26 cellular contexts compared by ENCODE assay signal in the genomic region with DNA sequence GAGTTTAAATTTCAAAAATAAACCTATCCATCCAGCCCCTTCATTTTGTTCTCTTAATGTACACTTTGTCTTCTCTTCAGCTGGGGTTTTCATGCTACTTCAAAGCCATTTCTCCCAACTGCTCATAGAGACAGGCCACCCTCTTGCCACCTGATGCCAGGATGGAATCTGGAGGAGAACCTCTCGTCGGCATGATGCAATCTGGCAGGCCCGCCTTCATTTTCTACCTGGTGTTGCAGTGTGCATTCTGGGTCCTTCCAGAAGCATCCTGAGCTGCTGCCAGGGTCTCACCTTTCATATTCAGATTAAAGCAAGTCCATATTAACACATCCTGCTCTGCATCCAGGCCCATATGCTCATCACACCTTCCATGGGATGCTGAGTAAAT.
"Had no signal": no experiment of that assay in that cellular context is flagged by ENCODE, and none has a peak within 500 bp of the region (broad histone marks: within the 10 kb centered on the region; RNA-seq: fewer than 3 reads in every experiment).

No MANE protein-coding gene starts in this region.

- H3K9me3 ChIP-seq: colonic mucosa, esophagus muscularis mucosa, gastroesophageal sphincter, heart left ventricle, left lung, prostate gland, right atrium auricular region, testis, transverse colon, upper lobe of right lung, uterus had no signal

- H3K4me2 ChIP-seq: hepatocyte had no signal

- DNase-seq: colonic mucosa; effector CD8-positive, alpha-beta T cell; endodermal cell; heart left ventricle; left cardiac atrium; left lung; naive thymus-derived CD8-positive, alpha-beta T cell; nephron progenitor cell; nucleus accumbens; stimulated activated CD4-positive, alpha-beta T cell treated with anti-CD3 and anti-CD28 coated beads, Interleukin-2, amount 100 ng/mL, for 24 hours; stimulated activated CD4-positive, alpha-beta T cell treated with anti-CD3 and anti-CD28 coated beads, Interleukin-4, amount 100 ng/mL, for 24 hours; stimulated activated naive CD8-positive, alpha-beta T cell treated with anti-CD3 and anti-CD28 coated beads, Interleukin-15, Interleukin-2, amounts not matched to agents 100 U/mL and 50 U/mL, for 24 hours; substantia nigra; testis; transverse colon; upper lobe of right lung; uterus had no signal

- H3K4me3 Mint-ChIP-seq: dendritic cell treated with granulocyte-macrophage colony-stimulating factor and Interleukin-4, amounts not matched to agents 40 ng/mL and 50 ng/mL, for 4 days; endodermal cell; naive thymus-derived CD8-positive, alpha-beta T cell; nephron progenitor cell; stimulated activated memory B cell treated with anti-CD40 and anti-IgM and Interleukin-4, amounts not matched to agents 10 μg/mL and 1 μg/mL and 100 μg/mL, for 72 hours had no signal

- H3K4me3 ChIP-seq: colonic mucosa, esophagus muscularis mucosa, gastroesophageal sphincter, heart left ventricle, hepatocyte, left lung, prostate gland, right atrium auricular region, testis, transverse colon, upper lobe of right lung, uterus had no signal

- H3K36me3 ChIP-seq: colonic mucosa, esophagus muscularis mucosa, gastroesophageal sphincter, heart left ventricle, left lung, prostate gland, right atrium auricular region, transverse colon, upper lobe of right lung, uterus had no signal

- H3K4me1 ChIP-seq: colonic mucosa, esophagus muscularis mucosa, gastroesophageal sphincter, heart left ventricle, left lung, prostate gland, right atrium auricular region, testis, transverse colon, upper lobe of right lung, uterus had no signal

- H2AFZ ChIP-seq: hepatocyte had no signal

- H3K27ac ChIP-seq: colonic mucosa, esophagus muscularis mucosa, foreskin keratinocyte, gastroesophageal sphincter, heart left ventricle, hepatocyte, left lung, prostate gland, right atrium auricular region, testis, transverse colon, upper lobe of right lung, uterus had no signal

- H3K4me1 Mint-ChIP-seq: nephron progenitor cell had no signal

- ATAC-seq: heart left ventricle; left cardiac atrium; left lung; naive thymus-derived CD8-positive, alpha-beta T cell; sciatic nerve; stimulated activated memory B cell treated with anti-CD40 and anti-IgM and Interleukin-4, amounts not matched to agents 10 μg/mL and 1 μg/mL and 100 μg/mL, for 72 hours; stimulated activated naive CD8-positive, alpha-beta T cell treated with anti-CD3 and anti-CD28 coated beads, Interleukin-15, Interleukin-2, amounts not matched to agents 100 U/mL and 50 U/mL, for 24 hours; upper lobe of right lung had no signal

- H3K27ac Mint-ChIP-seq: dendritic cell treated with granulocyte-macrophage colony-stimulating factor and Interleukin-4, amounts not matched to agents 40 ng/mL and 50 ng/mL, for 4 days; endodermal cell; nephron progenitor cell; stimulated activated memory B cell treated with anti-CD40 and anti-IgM and Interleukin-4, amounts not matched to agents 10 μg/mL and 1 μg/mL and 100 μg/mL, for 72 hours had no signal

- H3K9me3 Mint-ChIP-seq: dendritic cell treated with granulocyte-macrophage colony-stimulating factor and Interleukin-4, amounts not matched to agents 40 ng/mL and 50 ng/mL, for 4 days; endodermal cell; naive thymus-derived CD8-positive, alpha-beta T cell; nephron progenitor cell; stimulated activated memory B cell treated with anti-CD40 and anti-IgM and Interleukin-4, amounts not matched to agents 10 μg/mL and 1 μg/mL and 100 μg/mL, for 72 hours had no signal

- H3K27me3 ChIP-seq: colonic mucosa, esophagus muscularis mucosa, foreskin keratinocyte, gastroesophageal sphincter, heart left ventricle, hepatocyte, left lung, right atrium auricular region, testis, transverse colon, upper lobe of right lung, uterus had no signal

- H3K27me3 Mint-ChIP-seq: dendritic cell treated with granulocyte-macrophage colony-stimulating factor and Interleukin-4, amounts not matched to agents 40 ng/mL and 50 ng/mL, for 4 days; naive thymus-derived CD8-positive, alpha-beta T cell; stimulated activated memory B cell treated with anti-CD40 and anti-IgM and Interleukin-4, amounts not matched to agents 10 μg/mL and 1 μg/mL and 100 μg/mL, for 72 hours had no signal

- H3K79me2 ChIP-seq: hepatocyte had no signal
